Comparison of ENCODE assay signal across 13 cellular contexts in the genomic region with DNA sequence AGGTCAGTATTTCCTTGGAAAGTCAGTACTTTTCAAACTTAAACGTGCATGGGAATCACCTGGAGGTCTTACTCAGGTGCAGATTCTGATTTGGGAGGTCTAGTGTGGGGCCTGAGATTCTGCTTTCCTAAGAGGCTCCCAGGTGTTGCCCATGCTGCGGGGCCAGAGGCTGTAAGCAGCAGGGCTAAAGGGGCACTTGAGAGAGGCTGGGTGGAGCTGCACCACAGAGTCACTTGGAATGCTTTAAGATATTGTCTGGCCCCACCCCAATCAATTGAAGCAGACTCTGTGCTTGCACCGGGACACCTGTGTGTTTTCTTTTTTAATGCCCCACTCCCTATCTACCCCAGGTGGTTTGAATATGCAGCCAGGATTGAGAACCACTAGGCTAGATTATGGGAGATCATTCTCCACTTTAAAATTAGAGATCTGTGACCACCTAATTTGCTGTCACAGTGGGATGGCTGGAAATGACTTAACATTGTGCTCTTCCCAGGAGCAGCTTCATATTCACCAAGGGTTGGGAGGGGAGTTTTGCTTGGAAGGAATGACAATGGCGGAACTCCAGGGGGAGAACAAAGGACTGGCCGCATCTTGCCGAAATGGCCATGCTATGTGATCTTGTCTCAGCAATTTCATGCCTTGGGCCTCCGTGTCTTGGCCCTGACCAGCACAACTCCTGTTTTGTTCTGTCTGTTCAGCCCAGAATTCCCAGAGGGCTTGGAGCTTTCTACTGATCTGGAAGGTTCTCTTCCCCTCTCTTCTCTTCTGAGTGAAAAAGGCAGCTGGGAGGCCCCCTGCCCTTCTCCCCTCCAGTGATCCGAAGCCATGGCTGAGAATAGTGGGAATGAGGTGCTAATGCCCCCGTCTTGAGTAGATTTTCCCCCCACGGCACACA.
"Had no signal": no experiment of that assay in that cellular context is flagged by ENCODE, and none has a peak within 500 bp of the region (broad histone marks: within the 10 kb centered on the region; RNA-seq: fewer than 3 reads in every experiment).

No MANE protein-coding gene starts in this region.

- H3K9me3 Mint-ChIP-seq: activated B cell treated with CpG ODN at 0.5 μM for 24 hours; activated CD4-positive, alpha-beta T cell treated with anti-CD3 and anti-CD28 coated beads, Interleukin-2, amount 10 ng/mL, durations not matched to agents 24 days and 14 days; stimulated activated naive CD8-positive, alpha-beta T cell treated with anti-CD3 and anti-CD28 coated beads, Interleukin-15, Interleukin-2, amounts not matched to agents 100 ng/mL and 50 ng/mL, for 24 hours had no signal

- H3K27ac Mint-ChIP-seq: activated B cell treated with CpG ODN at 0.5 μM for 24 hours; activated CD4-positive, alpha-beta T cell treated with anti-CD3 and anti-CD28 coated beads, Interleukin-2, amount 10 ng/mL, durations not matched to agents 24 days and 14 days; activated naive CD8-positive, alpha-beta T cell treated with anti-CD3 and anti-CD28 coated beads, Interleukin-2, amount 10 ng/mL, durations not matched to agents 7 days and 5 days; immature natural killer cell; stimulated activated naive CD8-positive, alpha-beta T cell treated with anti-CD3 and anti-CD28 coated beads, Interleukin-15, Interleukin-2, amounts not matched to agents 100 ng/mL and 50 ng/mL, for 24 hours; T-helper 17 cell had no signal

- H3K4me1 Mint-ChIP-seq: activated B cell treated with CpG ODN at 0.5 μM for 24 hours; activated CD4-positive, alpha-beta T cell treated with anti-CD3 and anti-CD28 coated beads, Interleukin-2, amount 10 ng/mL, durations not matched to agents 24 days and 14 days; activated naive CD8-positive, alpha-beta T cell treated with anti-CD3 and anti-CD28 coated beads, Interleukin-2, amount 10 ng/mL, durations not matched to agents 7 days and 5 days; immature natural killer cell; T-helper 17 cell had no signal

- H3K4me3 ChIP-seq: suprapubic skin had no signal

- H3K27me3 ChIP-seq: brain microvascular endothelial cell had no signal

- H3K4me3 Mint-ChIP-seq: activated B cell treated with CpG ODN at 0.5 μM for 24 hours; activated CD4-positive, alpha-beta T cell treated with anti-CD3 and anti-CD28 coated beads, Interleukin-2, amount 10 ng/mL, durations not matched to agents 24 days and 14 days; activated naive CD8-positive, alpha-beta T cell treated with anti-CD3 and anti-CD28 coated beads, Interleukin-2, amount 10 ng/mL, durations not matched to agents 7 days and 5 days; immature natural killer cell; stimulated activated naive CD8-positive, alpha-beta T cell treated with anti-CD3 and anti-CD28 coated beads, Interleukin-15, Interleukin-2, amounts not matched to agents 100 ng/mL and 50 ng/mL, for 24 hours; T-helper 17 cell had no signal

- H3K27ac ChIP-seq: brain microvascular endothelial cell, parathyroid adenoma, suprapubic skin had no signal

- H3K4me1 ChIP-seq: parathyroid adenoma, suprapubic skin had no signal

- H3K9ac ChIP-seq: parathyroid adenoma had no signal

- ATAC-seq: T-helper 17 cell had no signal

- DNase-seq: activated B cell treated with CpG ODN at 0.5 μM for 24 hours; activated CD4-positive, alpha-beta T cell treated with anti-CD3 and anti-CD28 coated beads, Interleukin-2, amount 10 ng/mL, durations not matched to agents 24 days and 14 days; activated naive CD4-positive, alpha-beta T cell; activated naive CD8-positive, alpha-beta T cell treated with anti-CD3 and anti-CD28 coated beads, Interleukin-2, amount 10 ng/mL, durations not matched to agents 7 days and 5 days; brain microvascular endothelial cell; effector CD8-positive, alpha-beta T cell; foreskin fibroblast; immature natural killer cell; stimulated activated CD4-positive, alpha-beta T cell treated with anti-CD3 and anti-CD28 coated beads, Interleukin-4, amount 100 ng/mL, for 4 hours; T-helper 17 cell had no signal

- H3K36me3 ChIP-seq: brain microvascular endothelial cell, suprapubic skin had no signal

- H3K79me2 ChIP-seq: parathyroid adenoma had no signal

- H3K36me3 Mint-ChIP-seq: activated naive CD8-positive, alpha-beta T cell treated with anti-CD3 and anti-CD28 coated beads, Interleukin-2, amount 10 ng/mL, durations not matched to agents 7 days and 5 days; immature natural killer cell had no signal

- H3K9me3 ChIP-seq: suprapubic skin had no signal
